ENCODE assay signal across 20 cellular contexts in the genomic region with DNA sequence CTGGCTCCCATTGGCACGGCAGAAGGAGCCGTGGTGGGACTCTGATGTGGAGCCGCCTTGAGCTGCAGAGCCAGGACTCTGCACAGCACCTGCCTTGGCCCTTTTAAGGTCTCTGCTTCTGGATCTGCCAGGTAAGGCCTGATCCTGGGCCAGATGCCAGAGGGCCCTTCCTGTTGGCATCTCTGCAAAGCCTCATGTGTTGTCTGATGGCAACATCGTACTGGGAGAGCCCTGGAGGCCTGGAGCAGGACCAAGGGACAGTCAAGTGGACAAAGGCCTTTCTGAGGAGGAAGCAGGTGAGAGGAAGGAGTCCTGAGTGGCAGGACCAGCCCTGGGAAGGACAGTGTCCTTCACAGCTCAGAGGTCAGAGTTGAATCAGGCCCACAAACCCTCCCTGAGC. TPM values are rescaled to one million over a fixed set of nuclear protein-coding genes. Genes with fewer than 3 reads are reported as not detected.
DNase-seq lines count a peak whose midpoint lies in the region; ATAC-seq and TF ChIP-seq lines count a peak whose summit lies in the region.
"Had no signal": no experiment of that assay in that cellular context is flagged by ENCODE, and none has a peak within 500 bp of the region (broad histone marks: within the 10 kb centered on the region; RNA-seq: fewer than 3 reads in every experiment).

No MANE protein-coding gene starts in this region.

- H3K27ac Mint-ChIP-seq in Calu3 (ENCODE audit: unreplicated experiment) = no peak overlapping the region

- no peak overlapping the region for H3K4me3 ChIP-seq in tibial nerve
- no peak overlapping the region for H3K4me3 ChIP-seq in upper lobe of right lung
- H3K4me3 ChIP-seq: heart left ventricle, K562, tibial artery had no signal

- no TSS peak for BruUV-seq in Calu3 (replicated peaks; lab: Mats Ljungman, UMichigan)

- DNase-seq in Calu3 (peak; percentile 41), erythroblast (lab: John Stamatoyannopoulos, UW) (no peak), tibial nerve (ENCODE audit: low spot score in 2 of 2) (no peak), upper lobe of right lung (no peak)
- DNase-seq: activated CD4-positive, alpha-beta T cell treated with anti-CD3 and anti-CD28 coated beads, Interleukin-2, amount 50 U/mL, for 48 hours; BE2C; DMS79; HCEC 1CT; heart left ventricle; NCI-H1436; tibial artery had no signal

- TF ChIP-seq POLR2A in erythroblast (IDR thresholded peaks at IDR 0.05; ENCODE audit: low read length) = no peak
- no peak for TF ChIP-seq POLR2A in tibial nerve (IDR thresholded peaks at IDR 0.05)

- no peaks in the 10 kb centered on the region for H3K9me3 Mint-ChIP-seq in Calu3 (ENCODE audit: low read depth, unreplicated experiment)

- H3K27me3 ChIP-seq in tibial nerve (peaks cover 0 to 3% of the 10 kb centered on the region in 2 donors), upper lobe of right lung (no peaks in the 10 kb centered on the region)
- H3K27me3 ChIP-seq: BE2C had no signal

- no peaks in the 10 kb centered on the region for H3K9me3 ChIP-seq in tibial nerve
- no peaks in the 10 kb centered on the region for H3K9me3 ChIP-seq in upper lobe of right lung
- H3K9me3 ChIP-seq: BE2C, heart left ventricle, tibial artery had no signal

- intact Hi-C loops in Calu3 (cut with micrococcal nuclease; ENCODE audit: unreplicated experiment) = no loop called here
- intact Hi-C loops in upper lobe of right lung (cut with DNase I) = no loop called here

- no peak overlapping the region for H3K4me3 Mint-ChIP-seq in Calu3 (ENCODE audit: low read depth, unreplicated experiment)

- no peaks in the 10 kb centered on the region for H3K36me3 Mint-ChIP-seq in Calu3 (ENCODE audit: insufficient read depth, unreplicated experiment)

- H3K4me1 Mint-ChIP-seq in Calu3 (ENCODE audit: low read depth, unreplicated experiment) = peaks cover 15% of the 10 kb centered on the region

- no peaks in the 10 kb centered on the region for H3K27me3 Mint-ChIP-seq in Calu3 (ENCODE audit: unreplicated experiment)

- H3K36me3 ChIP-seq in tibial nerve = no peaks in the 10 kb centered on the region
- H3K36me3 ChIP-seq in upper lobe of right lung = no peaks in the 10 kb centered on the region
- H3K36me3 ChIP-seq: BE2C, heart left ventricle, tibial artery had no signal

- TF ChIP-seq EP300 in tibial nerve (IDR thresholded peaks at IDR 0.05) = no peak

- H3K27ac ChIP-seq in C4-2B = peak overlapping the region; percentile 47
- peak overlapping the region; percentile 66 for H3K27ac ChIP-seq in VCaP
- no peak overlapping the region for H3K27ac ChIP-seq in tibial nerve
- no peak overlapping the region for H3K27ac ChIP-seq in upper lobe of right lung
- H3K27ac ChIP-seq: epithelial cell of prostate, heart left ventricle, RWPE1, tibial artery had no signal

- 76 to 80% methylated on average over 4 of the region's 4 CpGs for WGBS in tibial nerve, 2 donors

- CTCF ChIA-PET in Calu3 (lab: Charles Lee) = interaction anchor here (0.6 to 1.2 kb wide), 2 partner anchors 12 to 16 kb away, joined by 3 to 7 read pairs; no protein-coding TSS in a partner anchor

- TF ChIP-seq CTCF in C4-2B (conservative IDR thresholded peaks at IDR 0.05) (no peak), Calu3 (IDR thresholded peaks at IDR 0.05; ENCODE audit: unreplicated experiment) (no peak), VCaP (conservative IDR thresholded peaks at IDR 0.05) (no peak), tibial nerve (IDR thresholded peaks at IDR 0.05) (no peak), upper lobe of right lung (IDR thresholded peaks at IDR 0.05) (no peak)

- H3K4me1 ChIP-seq in tibial nerve (peaks cover 0 to 17% (median 3%) of the 10 kb centered on the region in 4 donors), upper lobe of right lung (peaks cover 20% of the 10 kb centered on the region)
- H3K4me1 ChIP-seq: BE2C had no signal

- ATAC-seq in esophagus mucosa (peak; percentile 20), upper lobe of right lung (no peak), GM21576 (IDR thresholded peaks at IDR 0.05; ENCODE audit: unreplicated experiment) (no peak)
- ATAC-seq: K562 had no signal

RNA-seq across cellular contexts. Expression of a gene that starts 26.1 kb away (rescaled TPM):
- total RNA-seq in Calu3 (2022) = 4.8 and 5.8 TPM in 2 replicates
- 2.8 TPM for total RNA-seq in esophagus mucosa
- 10 to 100 TPM in 2 of 4 donors, 1 to 10 TPM in 2; 7.4 to 29.6 (median 14.7) TPM for total RNA-seq in tibial nerve
- total RNA-seq in upper lobe of right lung = 15.3 TPM

RNA-seq across cellular contexts. Expression of a gene that starts 39.2 kb away (rescaled TPM):
- total RNA-seq in Calu3 (2022) (not detected in 2 replicates), esophagus mucosa (not detected), tibial nerve (not detected), upper lobe of right lung (not detected)
- total RNA-seq: heart left ventricle, K562, kidney epithelial cell, pulmonary artery endothelial cell had no signal

RNA-seq across cellular contexts. Expression of a gene that starts 43.5 kb away (rescaled TPM):
- total RNA-seq in Calu3 (2022) (not detected in 2 replicates), esophagus mucosa (not detected), tibial nerve (not detected), upper lobe of right lung (not detected)
- total RNA-seq: heart left ventricle, K562, kidney epithelial cell, pulmonary artery endothelial cell had no signal

RNA-seq across cellular contexts. Expression of a gene that starts 46.4 kb away (rescaled TPM):
- not detected in 2 replicates for total RNA-seq in Calu3 (2022)
- not detected for total RNA-seq in esophagus mucosa
- total RNA-seq in tibial nerve = not detected
- not detected for total RNA-seq in upper lobe of right lung
- total RNA-seq: heart left ventricle, K562, kidney epithelial cell, pulmonary artery endothelial cell had no signal

RNA-seq across cellular contexts. Expression of a gene that starts 51.2 kb away (rescaled TPM):
- total RNA-seq in Calu3 (2022) (not detected in 2 replicates), esophagus mucosa (not detected), tibial nerve (not detected), upper lobe of right lung (not detected)
- total RNA-seq: heart left ventricle, K562, kidney epithelial cell, pulmonary artery endothelial cell had no signal

Comparison
In these comparisons a context has a peak if more than half of its experiments do, and no peak if none do; other contexts are left out.
1. H3K27ac ChIP-seq: peak in C4-2B (single experiment) and VCaP (single experiment); none in tibial nerve (0 of 4) and upper lobe of right lung (single experiment).